In genomic region chr1:201153474-201154388, GRCh38 we compare ENCODE assay signal across 9 cellular contexts. TPM values are rescaled to one million over a fixed set of nuclear protein-coding genes. Genes with fewer than 3 reads are reported as not detected.
A peak's percentile ranks its signal among the peaks of the same experiment; 100 is the strongest.
DNase-seq lines count a peak whose midpoint lies in the region; ATAC-seq, FAIRE-seq and TF ChIP-seq lines count a peak whose summit lies in the region.
"Had no signal": no experiment of that assay in that cellular context is flagged by ENCODE, and none has a peak within 500 bp of the region (broad histone marks: within the 10 kb centered on the region; RNA-seq: fewer than 3 reads in every experiment).

No MANE protein-coding gene starts in this region.

- H2AFZ ChIP-seq in ACC112 (ENCODE audit: low read length, unreplicated experiment) = peak overlapping the region; percentile 99

- H3K4me3 Mint-ChIP-seq in activated naive CD8-positive, alpha-beta T cell treated with anti-CD3 and anti-CD28 coated beads, Interleukin-2, amount 50 U/mL, for 24 hours = peak overlapping the region; percentile 81

- peak overlapping the region; percentile 67 for H3K27ac Mint-ChIP-seq in activated naive CD8-positive, alpha-beta T cell treated with anti-CD3 and anti-CD28 coated beads, Interleukin-2, amount 50 U/mL, for 24 hours

- peaks cover 17% of the 10 kb centered on the region for H3K4me1 Mint-ChIP-seq in activated naive CD8-positive, alpha-beta T cell treated with anti-CD3 and anti-CD28 coated beads, Interleukin-2, amount 50 U/mL, for 24 hours

- DNase-seq in GM12892 (ENCODE audit: insufficient read length) (peak; percentile 83), NCI-H1092 (lab: John Stamatoyannopoulos, UW) (peak; percentile 66), kidney epithelial cell (ENCODE audit: low read depth) (no peak), NCI-H2107 (lab: John Stamatoyannopoulos, UW) (no peak)
- DNase-seq in activated naive CD8-positive, alpha-beta T cell treated with anti-CD3 and anti-CD28 coated beads, Interleukin-2, amount 50 U/mL, for 24 hours = no peak

- no peak for TF ChIP-seq CTCF in kidney epithelial cell (IDR thresholded peaks at IDR 0.05; ENCODE audit: insufficient read depth, low read length, poor library complexity, severe bottlenecking)

- H3K27ac ChIP-seq in ACC112 (ENCODE audit: low read depth, low read length) = no peak overlapping the region
- no peak overlapping the region for H3K27ac ChIP-seq in subcutaneous abdominal adipose tissue (ENCODE audit: low read depth, low read length)

- H3K4me1 ChIP-seq in ACC112 (ENCODE audit: control insufficient read depth, insufficient read depth, low read length, unreplicated experiment) = peaks cover 16% of the 10 kb centered on the region
- peaks cover 1 to 18% (median 16%) of the 10 kb centered on the region in 5 donors for H3K4me1 ChIP-seq in subcutaneous abdominal adipose tissue (ENCODE audit: control insufficient read depth in 5 of 5, insufficient read depth in 5 of 5, low read length in 5 of 5)

- no peak; the same call in 1 of the 2 replicates for TF ChIP-seq POLR2A in GM12892 (IDR thresholded peaks at IDR 0.05; ENCODE audit: low read depth, low read length)

- H3K27me3 ChIP-seq in ACC112 (ENCODE audit: insufficient read depth, low read length) = peaks cover 26% of the 10 kb centered on the region; the same call in 1 of the 2 replicates
- H3K27me3 ChIP-seq in kidney epithelial cell (ENCODE audit: control insufficient read depth, insufficient read depth, low read length) = no peaks in the 10 kb centered on the region
- peaks cover 0 to under 1% (median 0%) of the 10 kb centered on the region in 5 donors for H3K27me3 ChIP-seq in subcutaneous abdominal adipose tissue (ENCODE audit: control insufficient read depth in 5 of 5, insufficient read depth in 4 of 5, low read length in 5 of 5)

- H3K79me2 ChIP-seq in ACC112 (ENCODE audit: control insufficient read depth, insufficient read depth, low read length, unreplicated experiment) = peaks cover 9% of the 10 kb centered on the region

- H3K9ac ChIP-seq in subcutaneous abdominal adipose tissue (ENCODE audit: low read length in 5 of 5) = peak overlapping the region in 4 of 5 donors; percentile 62 to 75 (median 68)

- no peak for FAIRE-seq in GM12892 (lab: Jason Lieb, UNC)

- no peaks in the 10 kb centered on the region for H3K9me3 ChIP-seq in subcutaneous abdominal adipose tissue (ENCODE audit: control insufficient read depth in 5 of 5, low read length in 5 of 5)

- ATAC-seq in HG02623 (IDR thresholded peaks at IDR 0.05; ENCODE audit: unreplicated experiment) = peak; percentile 71
- peak; percentile 80 for ATAC-seq in activated naive CD8-positive, alpha-beta T cell treated with anti-CD3 and anti-CD28 coated beads, Interleukin-2, amount 50 U/mL, for 24 hours

- H3K4me3 ChIP-seq in ACC112 (ENCODE audit: low read depth, low read length) (peak overlapping the region; percentile 96), kidney epithelial cell (ENCODE audit: low read depth, low read length) (peak overlapping the region; percentile 87), subcutaneous abdominal adipose tissue (ENCODE audit: low read depth in 1 of 5, low read length in 5 of 5) (peak overlapping the region; percentile 74 to 91 (median 80))

- H3K36me3 ChIP-seq in ACC112 (ENCODE audit: insufficient read depth, low read length) (peaks cover 5% of the 10 kb centered on the region; the same call in 1 of the 2 replicates), kidney epithelial cell (ENCODE audit: control insufficient read depth, insufficient read depth, low read length) (no peaks in the 10 kb centered on the region), subcutaneous abdominal adipose tissue (ENCODE audit: control insufficient read depth in 5 of 5, insufficient read depth in 5 of 5, low read length in 5 of 5) (peaks cover 11 to 26% (median 19%) of the 10 kb centered on the region in 5 donors)

- H3K27me3 Mint-ChIP-seq in activated naive CD8-positive, alpha-beta T cell treated with anti-CD3 and anti-CD28 coated beads, Interleukin-2, amount 50 U/mL, for 24 hours = peaks cover 11% of the 10 kb centered on the region

- peaks cover 6% of the 10 kb centered on the region for H3K36me3 Mint-ChIP-seq in activated naive CD8-positive, alpha-beta T cell treated with anti-CD3 and anti-CD28 coated beads, Interleukin-2, amount 50 U/mL, for 24 hours (ENCODE audit: low read depth)

- no peaks in the 10 kb centered on the region for H3K9me3 Mint-ChIP-seq in activated naive CD8-positive, alpha-beta T cell treated with anti-CD3 and anti-CD28 coated beads, Interleukin-2, amount 50 U/mL, for 24 hours

RNA-seq across cellular contexts. Expression of gene TMEM9, which starts 0.5 kb away (rescaled TPM):
- polyA plus RNA-seq in GM12892 (2012; ENCODE audit: missing spikeins) = 31.1 TPM
- total RNA-seq in kidney epithelial cell = 103 and 120 TPM in 2 replicates

RNA-seq across cellular contexts. Expression of gene ASCL5, which starts 26.7 kb away (rescaled TPM):
- polyA plus RNA-seq in GM12892 (2012; ENCODE audit: missing spikeins) = not detected
- not detected in 2 replicates for total RNA-seq in kidney epithelial cell
- total RNA-seq: T-helper 2 cell treated with Interferon-gamma antibody and Interleukin-4, amounts not matched to agents 100 ng/mL and 5 ng/mL, for 36 hours had no signal

RNA-seq across cellular contexts. Expression of gene IGFN1, which starts 36.9 kb away (rescaled TPM):
- 0.04 TPM for polyA plus RNA-seq in GM12892 (2012; ENCODE audit: missing spikeins)
- 0.48 and 0.54 TPM in 2 replicates for total RNA-seq in kidney epithelial cell
- total RNA-seq: T-helper 2 cell treated with Interferon-gamma antibody and Interleukin-4, amounts not matched to agents 100 ng/mL and 5 ng/mL, for 36 hours had no signal

RNA-seq across cellular contexts. Expression of gene CACNA1S, which starts 41.5 kb away (rescaled TPM):
- not detected for polyA plus RNA-seq in GM12892 (2012; ENCODE audit: missing spikeins)
- not detected in 2 replicates for total RNA-seq in kidney epithelial cell
- total RNA-seq: T-helper 2 cell treated with Interferon-gamma antibody and Interleukin-4, amounts not matched to agents 100 ng/mL and 5 ng/mL, for 36 hours had no signal

Comparison
In these comparisons a context has a peak if more than half of its experiments do, and no peak if none do; other contexts are left out.
1. DNase-seq: peak in GM12892 (single experiment) and NCI-H1092 (single experiment); none in activated naive CD8-positive, alpha-beta T cell treated with anti-CD3 and anti-CD28 coated beads, Interleukin-2, amount 50 U/mL, for 24 hours (single experiment), kidney epithelial cell (single experiment) and NCI-H2107 (single experiment).
2. Peak in every context shown above with its lines, with median percentiles within 50 percentile points of each other: H3K4me3 ChIP-seq.